ENCODE assay signal across 8 cellular contexts in the genomic region with DNA sequence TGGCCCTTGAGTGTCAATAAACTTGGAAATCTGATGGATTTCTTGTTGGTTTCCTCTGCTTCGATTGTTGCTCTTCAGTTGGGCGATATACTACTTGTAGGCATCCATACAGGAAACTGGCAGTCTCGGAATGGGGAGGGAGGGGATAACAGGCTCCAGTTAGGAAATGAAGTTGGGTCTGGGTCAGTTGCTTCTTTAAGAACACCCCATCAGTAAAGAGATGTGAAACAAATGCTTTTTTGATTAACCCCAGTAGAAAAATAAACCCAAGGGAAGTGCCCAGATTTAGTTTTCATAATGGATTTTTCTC. TPM values are rescaled to one million over a fixed set of nuclear protein-coding genes. Genes with fewer than 3 reads are reported as not detected.
A peak's percentile ranks its signal among the peaks of the same experiment; 100 is the strongest.
DNase-seq lines count a peak whose midpoint lies in the region; ATAC-seq and TF ChIP-seq lines count a peak whose summit lies in the region.

No MANE protein-coding gene starts in this region.

- H3K27me3 Mint-ChIP-seq in CD8-positive, alpha-beta memory T cell = peaks cover 3% of the 10 kb centered on the region in 2 donors
- peaks cover 7% of the 10 kb centered on the region for H3K27me3 Mint-ChIP-seq in GM23338 (ENCODE audit: insufficient read depth, low read depth, poor library complexity)
- peaks cover 3 to 4% of the 10 kb centered on the region in 2 donors for H3K27me3 Mint-ChIP-seq in stimulated activated naive B cell treated with anti-CD40 and anti-IgM and Interleukin-4, amounts not matched to agents 10 μg/mL and 1 μg/mL and 100 μg/mL, for 72 hours

- peaks cover 24% of the 10 kb centered on the region for H3K4me1 ChIP-seq in CD8-positive, alpha-beta memory T cell (ENCODE audit: insufficient read depth, low read length)
- peaks cover 25% of the 10 kb centered on the region for H3K4me1 ChIP-seq in GM23338 (ENCODE audit: insufficient read depth)

- H3F3A ChIP-seq in GM23338 (replicated peaks; ENCODE audit: low read depth) (no peaks in the 10 kb centered on the region), SU-DHL-6 (ENCODE audit: insufficient read depth) (no peaks in the 10 kb centered on the region)

- H4K20me1 ChIP-seq in GM23338 (replicated peaks; ENCODE audit: insufficient read depth) (0 out of 2 replicates have a peak, but pooled peaks cover 8% of the 10 kb centered on the region), SU-DHL-6 (ENCODE audit: low read depth, low read length) (no peaks in the 10 kb centered on the region; the same call in 1 of the 2 replicates)

- CTCF ChIA-PET in CD8-positive, alpha-beta memory T cell (lab: Charles Lee) = no interaction called here

- peak overlapping the region; percentile 96 for H3K4me3 ChIP-seq in CD8-positive, alpha-beta memory T cell (ENCODE audit: low read length)
- H3K4me3 ChIP-seq in GM23338 = peak overlapping the region; percentile 95
- peak overlapping the region; percentile 99 for H3K4me3 ChIP-seq in SU-DHL-6 (ENCODE audit: insufficient read depth, low read length, poor library complexity, severe bottlenecking)

- peaks cover 47 to 58% (median 52%) of the 10 kb centered on the region in 3 donors for H3K4me1 Mint-ChIP-seq in CD8-positive, alpha-beta memory T cell
- H3K4me1 Mint-ChIP-seq in GM23338 = peaks cover 35% of the 10 kb centered on the region
- peaks cover 14 to 30% of the 10 kb centered on the region in 2 donors for H3K4me1 Mint-ChIP-seq in stimulated activated naive B cell treated with anti-CD40 and anti-IgM and Interleukin-4, amounts not matched to agents 10 μg/mL and 1 μg/mL and 100 μg/mL, for 72 hours

- peak overlapping the region; percentile 97 to 100 (median 99) for H3K4me3 Mint-ChIP-seq in CD8-positive, alpha-beta memory T cell
- peak overlapping the region; percentile 93 for H3K4me3 Mint-ChIP-seq in GM23338
- peak overlapping the region; percentile 94 to 99 for H3K4me3 Mint-ChIP-seq in stimulated activated naive B cell treated with anti-CD40 and anti-IgM and Interleukin-4, amounts not matched to agents 10 μg/mL and 1 μg/mL and 100 μg/mL, for 72 hours

- H2AFZ ChIP-seq in GM23338 (peak overlapping the region; percentile 80), SU-DHL-6 (ENCODE audit: low read depth, low read length, severe bottlenecking) (peak overlapping the region; percentile 97)

- H3K9me3 Mint-ChIP-seq in CD8-positive, alpha-beta memory T cell = no peaks in the 10 kb centered on the region
- H3K9me3 Mint-ChIP-seq in GM23338 = no peaks in the 10 kb centered on the region
- H3K9me3 Mint-ChIP-seq in stimulated activated naive B cell treated with anti-CD40 and anti-IgM and Interleukin-4, amounts not matched to agents 10 μg/mL and 1 μg/mL and 100 μg/mL, for 72 hours = peaks cover 3% of the 10 kb centered on the region in 2 donors

- H3K9me2 ChIP-seq in GM23338 (ENCODE audit: insufficient read depth) (no peaks in the 10 kb centered on the region), SU-DHL-6 (replicated peaks; ENCODE audit: insufficient read depth, low read length) (no peaks in the 10 kb centered on the region)

- no peak for DNase-seq in CD8-positive, alpha-beta memory T cell
- peak; percentile 62 for DNase-seq in GM23338 (ENCODE audit: low spot score)
- peak; percentile 3 for DNase-seq in germinal center (ENCODE audit: low spot score)
- no peak for DNase-seq in stimulated activated naive B cell treated with anti-CD40 and anti-IgM and Interleukin-4, amounts not matched to agents 10 μg/mL and 1 μg/mL and 100 μg/mL, for 72 hours
- no peak for DNase-seq in stimulated activated CD4-positive, alpha-beta T cell treated with anti-CD3 and anti-CD28 coated beads, Interleukin-4, amount 100 ng/mL, for 24 hours
- DNase-seq in HuH-7.5 (ENCODE audit: low spot score) = no peak
- no peak for DNase-seq in NCI-H748 (lab: John Stamatoyannopoulos, UW; ENCODE audit: unreplicated experiment)

- peak overlapping the region; percentile 93 to 99 (median 98) for H3K27ac Mint-ChIP-seq in CD8-positive, alpha-beta memory T cell
- peak overlapping the region; percentile 99 for H3K27ac Mint-ChIP-seq in GM23338
- peak overlapping the region; percentile 100 for H3K27ac Mint-ChIP-seq in stimulated activated naive B cell treated with anti-CD40 and anti-IgM and Interleukin-4, amounts not matched to agents 10 μg/mL and 1 μg/mL and 100 μg/mL, for 72 hours

- no peaks in the 10 kb centered on the region for H3K27me3 ChIP-seq in CD8-positive, alpha-beta memory T cell (ENCODE audit: insufficient read depth, low read length, poor library complexity, severe bottlenecking)
- H3K27me3 ChIP-seq in GM23338 (ENCODE audit: insufficient read depth) = no peaks in the 10 kb centered on the region
- H3K27me3 ChIP-seq in SU-DHL-6 (ENCODE audit: low read length) = no peaks in the 10 kb centered on the region

- peaks cover 0 to 17% (median 2%) of the 10 kb centered on the region in 3 donors for H3K36me3 Mint-ChIP-seq in CD8-positive, alpha-beta memory T cell
- no peaks in the 10 kb centered on the region for H3K36me3 Mint-ChIP-seq in GM23338 (ENCODE audit: low read depth)
- peaks cover 0 to 12% of the 10 kb centered on the region in 2 donors for H3K36me3 Mint-ChIP-seq in stimulated activated naive B cell treated with anti-CD40 and anti-IgM and Interleukin-4, amounts not matched to agents 10 μg/mL and 1 μg/mL and 100 μg/mL, for 72 hours

- peak overlapping the region; percentile 89 for H3K27ac ChIP-seq in CD8-positive, alpha-beta memory T cell (ENCODE audit: low read depth, low read length)
- H3K27ac ChIP-seq in GM23338 (ENCODE audit: low read depth) (peak overlapping the region; percentile 95), SU-DHL-6 (ENCODE audit: low read depth, low read length) (no peak overlapping the region)

- POLR2A ChIA-PET in CD8-positive, alpha-beta memory T cell (lab: Charles Lee) = interaction anchor here (1.7 to 2.1 kb wide), 2 partner anchors 831 to 921 kb away, joined by 7 to 10 read pairs; a partner anchor contains a TSS

- ATAC-seq in GM23338 = peak; percentile 44
- no peak for ATAC-seq in stimulated activated naive B cell treated with anti-CD40 and anti-IgM and Interleukin-4, amounts not matched to agents 10 μg/mL and 1 μg/mL and 100 μg/mL, for 72 hours (replicated peaks)

- peak overlapping the region; percentile 78 for H3K4me2 ChIP-seq in GM23338
- peak overlapping the region; percentile 96 for H3K4me2 ChIP-seq in SU-DHL-6 (ENCODE audit: low read depth, low read length, poor library complexity, severe bottlenecking)

- H3K36me3 ChIP-seq in CD8-positive, alpha-beta memory T cell (ENCODE audit: insufficient read depth, low read length) = no peaks in the 10 kb centered on the region
- H3K36me3 ChIP-seq in GM23338 (ENCODE audit: insufficient read depth) (no peaks in the 10 kb centered on the region), SU-DHL-6 (ENCODE audit: low read length) (no peaks in the 10 kb centered on the region)

- H3K79me2 ChIP-seq in GM23338 (replicated peaks; ENCODE audit: insufficient read depth) = peaks cover 54% of the 10 kb centered on the region
- peaks cover 26% of the 10 kb centered on the region for H3K79me2 ChIP-seq in SU-DHL-6 (ENCODE audit: insufficient read depth, low read length)

- H3K9me3 ChIP-seq in CD8-positive, alpha-beta memory T cell (ENCODE audit: low read length) = no peaks in the 10 kb centered on the region
- no peaks in the 10 kb centered on the region for H3K9me3 ChIP-seq in SU-DHL-6 (ENCODE audit: insufficient read depth, low read length)

- H3K9ac ChIP-seq in SU-DHL-6 (ENCODE audit: low read length) = peak overlapping the region; percentile 89

- TF ChIP-seq CTCF in GM23338 (conservative IDR thresholded peaks at IDR 0.05; ENCODE audit: low read depth in 2 of 2) = no peak
- TF ChIP-seq CTCF in SU-DHL-6 (IDR thresholded peaks at IDR 0.05; ENCODE audit: insufficient read depth, low read length, poor library complexity, severe bottlenecking) = no peak

TF ChIP-seq in GM23338, 12 proteins besides CTCF, POLR2A, EP300 and RAD21 (continues in another document):
- no peak for TF ChIP-seq NANOG (IDR thresholded peaks at IDR 0.05; ENCODE audit: borderline replicate concordance)
- no peak for TF ChIP-seq ZNF114 (CRISPR knock-in tag; IDR thresholded peaks at IDR 0.05)
- TF ChIP-seq, protein P1, sequence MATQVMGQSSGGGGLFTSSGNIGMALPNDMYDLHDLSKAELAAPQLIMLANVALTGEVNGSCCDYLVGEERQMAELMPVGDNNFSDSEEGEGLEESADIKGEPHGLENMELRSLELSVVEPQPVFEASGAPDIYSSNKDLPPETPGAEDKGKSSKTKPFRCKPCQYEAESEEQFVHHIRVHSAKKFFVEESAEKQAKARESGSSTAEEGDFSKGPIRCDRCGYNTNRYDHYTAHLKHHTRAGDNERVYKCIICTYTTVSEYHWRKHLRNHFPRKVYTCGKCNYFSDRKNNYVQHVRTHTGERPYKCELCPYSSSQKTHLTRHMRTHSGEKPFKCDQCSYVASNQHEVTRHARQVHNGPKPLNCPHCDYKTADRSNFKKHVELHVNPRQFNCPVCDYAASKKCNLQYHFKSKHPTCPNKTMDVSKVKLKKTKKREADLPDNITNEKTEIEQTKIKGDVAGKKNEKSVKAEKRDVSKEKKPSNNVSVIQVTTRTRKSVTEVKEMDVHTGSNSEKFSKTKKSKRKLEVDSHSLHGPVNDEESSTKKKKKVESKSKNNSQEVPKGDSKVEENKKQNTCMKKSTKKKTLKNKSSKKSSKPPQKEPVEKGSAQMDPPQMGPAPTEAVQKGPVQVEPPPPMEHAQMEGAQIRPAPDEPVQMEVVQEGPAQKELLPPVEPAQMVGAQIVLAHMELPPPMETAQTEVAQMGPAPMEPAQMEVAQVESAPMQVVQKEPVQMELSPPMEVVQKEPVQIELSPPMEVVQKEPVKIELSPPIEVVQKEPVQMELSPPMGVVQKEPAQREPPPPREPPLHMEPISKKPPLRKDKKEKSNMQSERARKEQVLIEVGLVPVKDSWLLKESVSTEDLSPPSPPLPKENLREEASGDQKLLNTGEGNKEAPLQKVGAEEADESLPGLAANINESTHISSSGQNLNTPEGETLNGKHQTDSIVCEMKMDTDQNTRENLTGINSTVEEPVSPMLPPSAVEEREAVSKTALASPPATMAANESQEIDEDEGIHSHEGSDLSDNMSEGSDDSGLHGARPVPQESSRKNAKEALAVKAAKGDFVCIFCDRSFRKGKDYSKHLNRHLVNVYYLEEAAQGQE (IDR thresholded peaks at IDR 0.05; ENCODE audit: unreplicated experiment) = no peak
- TF ChIP-seq STAT1 (IDR thresholded peaks at IDR 0.05; ENCODE audit: unreplicated experiment) = no peak
- TF ChIP-seq POLR2AphosphoS5 (IDR thresholded peaks at IDR 0.05; ENCODE audit: low read depth) = no peak
- no peak for TF ChIP-seq CREB1 (CRISPR knock-in tag; IDR thresholded peaks at IDR 0.05; ENCODE audit: low read depth)
- TF ChIP-seq ZNF331 (CRISPR knock-in tag; IDR thresholded peaks at IDR 0.05; ENCODE audit: low read depth) = no peak
- TF ChIP-seq EZH2 (IDR thresholded peaks at IDR 0.05; ENCODE audit: low read depth, unreplicated experiment) = no peak

RNA-seq across cellular contexts. Expression of a gene that starts 0.7 kb away (rescaled TPM):
- total RNA-seq in CD8-positive, alpha-beta memory T cell = 10 to 100 TPM; 31.2 to 33.9 TPM
- polyA plus RNA-seq in CD8-positive, alpha-beta memory T cell = 55.6 TPM
- total RNA-seq in GM23338 (2014; rRNA removed; shearing (Covaris generic)) = 45.1 and 53.7 TPM in 2 replicates
- 112 and 130 TPM in 2 replicates for polyA plus RNA-seq in GM23338 (2016; fragmentation: Nextera tagmentation; extraction: Ambion mirVana)

RNA-seq across cellular contexts. Expression of a gene that starts 48.6 kb away (rescaled TPM):
- not detected for total RNA-seq in CD8-positive, alpha-beta memory T cell
- polyA plus RNA-seq in CD8-positive, alpha-beta memory T cell = not detected
- total RNA-seq in GM23338 (2014; rRNA removed; shearing (Covaris generic)) = not detected in 2 replicates
- not detected in 2 replicates for polyA plus RNA-seq in GM23338 (2016; fragmentation: Nextera tagmentation; extraction: Ambion mirVana)

Comparison
In these comparisons a context has a peak if more than half of its experiments do, and no peak if none do; other contexts are left out.
1. DNase-seq: peak in GM23338 (single experiment) and germinal center (single experiment); none in CD8-positive, alpha-beta memory T cell (0 of 5), stimulated activated naive B cell treated with anti-CD40 and anti-IgM and Interleukin-4, amounts not matched to agents 10 μg/mL and 1 μg/mL and 100 μg/mL, for 72 hours (single experiment), stimulated activated CD4-positive, alpha-beta T cell treated with anti-CD3 and anti-CD28 coated beads, Interleukin-4, amount 100 ng/mL, for 24 hours (single experiment), HuH-7.5 (single experiment) and NCI-H748 (single experiment).
2. Peak in every context shown above with its lines, with median percentiles within 50 percentile points of each other: H3K4me3 ChIP-seq, H3K27ac Mint-ChIP-seq and H3K4me3 Mint-ChIP-seq.